Comparison of ENCODE assay signal across 20 cellular contexts in genomic region chr18:32577561-32577960, GRCh38.
"Had no signal": no experiment of that assay in that cellular context is flagged by ENCODE, and none has a peak within 500 bp of the region (broad histone marks: within the 10 kb centered on the region; RNA-seq: fewer than 3 reads in every experiment).

No MANE protein-coding gene starts in this region.

- H3K27me3 ChIP-seq: gastrocnemius medialis, right lobe of liver, upper lobe of left lung, vagina had no signal

- H3K9me3 ChIP-seq: esophagus muscularis mucosa, gastrocnemius medialis, neutrophil, psoas muscle, right lobe of liver, tibial artery, upper lobe of left lung, vagina had no signal

- H3K4me3 ChIP-seq: esophagus muscularis mucosa, gastrocnemius medialis, heart right ventricle, psoas muscle, right lobe of liver, spleen, tibial artery, upper lobe of left lung, vagina had no signal

- H3K27ac ChIP-seq: epithelial cell of prostate, esophagus muscularis mucosa, gastrocnemius medialis, heart right ventricle, neutrophil, psoas muscle, right lobe of liver, spleen, tibial artery, upper lobe of left lung, vagina had no signal

- H3K36me3 ChIP-seq: esophagus muscularis mucosa, gastrocnemius medialis, heart right ventricle, neutrophil, right lobe of liver, spleen, tibial artery, upper lobe of left lung, vagina had no signal

- DNase-seq: effector memory CD4-positive, alpha-beta T cell; gastrocnemius medialis; heart right ventricle; hypothalamus; kidney glomerular epithelial cell; mammary epithelial cell; naive thymus-derived CD8-positive, alpha-beta T cell; psoas muscle; retina; right lobe of liver; spleen; stimulated activated CD4-positive, alpha-beta T cell treated with anti-CD3 and anti-CD28 coated beads, Interleukin-15, amount 100 ng/mL, for 24 hours; stimulated activated CD4-positive, alpha-beta T cell treated with anti-CD3 and anti-CD28 coated beads, Interleukin-1b, Interleukin-23, amount 100 ng/mL, for 48 hours; stimulated activated CD4-positive, alpha-beta T cell treated with anti-CD3 and anti-CD28 coated beads, Interleukin-4, amount 100 ng/mL, for 24 hours; tibial artery; upper lobe of left lung had no signal

- H3K4me1 ChIP-seq: esophagus muscularis mucosa, gastrocnemius medialis, psoas muscle, right lobe of liver, tibial artery, vagina had no signal
